Comparison of ENCODE assay signal across 23 cellular contexts in genomic region chr14:101243587-101244338, GRCh38.
"Had no signal": no experiment of that assay in that cellular context is flagged by ENCODE, and none has a peak within 500 bp of the region (broad histone marks: within the 10 kb centered on the region; RNA-seq: fewer than 3 reads in every experiment).

No MANE protein-coding gene starts in this region.

- H3K27ac Mint-ChIP-seq: activated naive CD8-positive, alpha-beta T cell treated with anti-CD3 and anti-CD28 coated beads for 36 hours; brain; nephron; T-helper 17 cell had no signal

- H3K36me3 ChIP-seq: adrenal gland, cardiac muscle cell, heart right ventricle, neutrophil, pancreas, right atrium auricular region, tibial nerve, WERI-Rb-1 had no signal

- FAIRE-seq: pancreas had no signal

- H3K4me3 Mint-ChIP-seq: activated naive CD8-positive, alpha-beta T cell treated with anti-CD3 and anti-CD28 coated beads for 36 hours; brain; nephron; T-helper 17 cell had no signal

- H3K4me1 Mint-ChIP-seq: activated naive CD8-positive, alpha-beta T cell treated with anti-CD3 and anti-CD28 coated beads for 36 hours; brain; T-helper 17 cell had no signal

- H3K4me2 ChIP-seq: smooth muscle cell had no signal

- H3K4me3 ChIP-seq: adrenal gland, cardiac muscle cell, heart right ventricle, pancreas, right atrium auricular region, smooth muscle cell, tibial nerve had no signal

- H3K9me3 Mint-ChIP-seq: activated naive CD8-positive, alpha-beta T cell treated with anti-CD3 and anti-CD28 coated beads for 36 hours had no signal

- H3K27ac ChIP-seq: adrenal gland, cardiac muscle cell, heart right ventricle, neutrophil, pancreas, right atrium auricular region, tibial nerve, WERI-Rb-1 had no signal

- H3K4me1 ChIP-seq: adrenal gland, heart right ventricle, pancreas, right atrium auricular region, tibial nerve had no signal

- H3K27me3 ChIP-seq: adrenal gland, cardiac muscle cell, pancreas, right atrium auricular region, tibial nerve had no signal

- ATAC-seq: activated CD4-positive, CD25-positive, alpha-beta regulatory T cell treated with anti-CD3 and anti-CD28 coated beads, Interleukin-2, amount 50 U/mL, for 24 hours; esophagus mucosa; heart right ventricle; left ventricle myocardium superior; pancreas; T-helper 17 cell had no signal

- H3K36me3 Mint-ChIP-seq: activated naive CD8-positive, alpha-beta T cell treated with anti-CD3 and anti-CD28 coated beads for 36 hours; brain had no signal

- H3K9me3 ChIP-seq: adrenal gland, neutrophil, pancreas, right atrium auricular region had no signal

- DNase-seq: activated CD4-positive, alpha-beta T cell treated with anti-CD3 and anti-CD28 coated beads for 48 hours; activated CD4-positive, alpha-beta T cell treated with anti-CD3 and anti-CD28 coated beads, Interleukin-2, amount 50 U/mL, for 48 hours; activated naive CD4-positive, alpha-beta T cell; activated naive CD8-positive, alpha-beta T cell treated with anti-CD3 and anti-CD28 coated beads for 36 hours; activated T-cell treated with anti-CD3 and anti-CD28 coated beads, Interleukin-2, amount 50 U/mL, for 48 hours; foreskin melanocyte; heart right ventricle; left ventricle myocardium superior; stimulated activated naive CD4-positive, alpha-beta T cell treated with Interleukin-2 at 50 U/mL for 16 hours; T-helper 17 cell; T1000; WERI-Rb-1 had no signal
